ENCODE assay signal across 8 cellular contexts in the genomic region with DNA sequence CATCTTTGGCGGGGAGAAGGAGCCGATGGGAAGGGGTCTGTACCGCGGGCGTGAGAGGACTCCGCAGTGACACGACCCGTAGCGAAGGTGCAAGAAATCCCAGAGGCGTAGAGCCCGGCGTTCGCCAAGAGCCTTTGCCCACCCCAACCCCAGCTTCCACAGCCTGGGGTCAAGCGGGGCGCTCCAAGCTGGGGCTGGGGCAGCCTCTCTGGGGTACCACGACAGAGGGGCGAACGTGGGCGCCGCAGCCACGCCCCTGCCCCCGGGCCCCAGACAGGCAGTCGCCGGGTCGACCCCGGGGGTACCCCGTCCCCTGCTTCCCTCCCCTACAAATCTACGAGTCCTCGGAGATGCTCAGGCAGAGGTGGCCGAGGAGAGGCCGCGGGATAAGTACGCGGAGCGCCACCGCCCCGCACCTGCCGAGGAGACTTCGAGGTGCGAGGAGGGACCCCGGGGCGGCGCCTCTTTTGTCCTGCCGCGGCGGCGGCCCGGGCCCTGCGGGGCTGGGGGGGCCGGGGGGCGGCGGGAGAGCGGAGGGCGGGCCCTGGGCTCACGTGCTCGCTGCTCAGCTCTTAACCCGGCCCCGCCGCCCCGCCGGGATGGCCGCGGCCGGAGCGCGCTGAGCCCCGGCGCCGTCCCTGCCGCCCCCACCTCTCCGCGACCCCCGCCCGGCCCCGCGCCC. TPM values are rescaled to one million over a fixed set of nuclear protein-coding genes. Genes with fewer than 3 reads are reported as not detected.
DNase-seq lines count a peak whose midpoint lies in the region; ATAC-seq and TF ChIP-seq lines count a peak whose summit lies in the region.

A gene with protein sequence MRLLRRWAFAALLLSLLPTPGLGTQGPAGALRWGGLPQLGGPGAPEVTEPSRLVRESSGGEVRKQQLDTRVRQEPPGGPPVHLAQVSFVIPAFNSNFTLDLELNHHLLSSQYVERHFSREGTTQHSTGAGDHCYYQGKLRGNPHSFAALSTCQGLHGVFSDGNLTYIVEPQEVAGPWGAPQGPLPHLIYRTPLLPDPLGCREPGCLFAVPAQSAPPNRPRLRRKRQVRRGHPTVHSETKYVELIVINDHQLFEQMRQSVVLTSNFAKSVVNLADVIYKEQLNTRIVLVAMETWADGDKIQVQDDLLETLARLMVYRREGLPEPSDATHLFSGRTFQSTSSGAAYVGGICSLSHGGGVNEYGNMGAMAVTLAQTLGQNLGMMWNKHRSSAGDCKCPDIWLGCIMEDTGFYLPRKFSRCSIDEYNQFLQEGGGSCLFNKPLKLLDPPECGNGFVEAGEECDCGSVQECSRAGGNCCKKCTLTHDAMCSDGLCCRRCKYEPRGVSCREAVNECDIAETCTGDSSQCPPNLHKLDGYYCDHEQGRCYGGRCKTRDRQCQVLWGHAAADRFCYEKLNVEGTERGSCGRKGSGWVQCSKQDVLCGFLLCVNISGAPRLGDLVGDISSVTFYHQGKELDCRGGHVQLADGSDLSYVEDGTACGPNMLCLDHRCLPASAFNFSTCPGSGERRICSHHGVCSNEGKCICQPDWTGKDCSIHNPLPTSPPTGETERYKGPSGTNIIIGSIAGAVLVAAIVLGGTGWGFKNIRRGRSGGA (plus strand): TSS at position 575 of the 682 bp plus-strand sequence. CDS start 212 bp downstream, outside the sequence.

- H3K27ac ChIP-seq in hepatocyte: no peak within 1 kb of the TSS

- no peaks in the 10 kb centered on the region for H3K9me3 ChIP-seq in hepatocyte (ENCODE audit: low read depth)

- peak within 1 kb of the TSS; percentile 58 for H3K4me3 ChIP-seq in hepatocyte

- H3K27ac Mint-ChIP-seq in stimulated activated naive CD8-positive, alpha-beta T cell treated with anti-CD3 and anti-CD28 coated beads, Interleukin-15, amount 100 ng/mL, for 72 hours: peak within 1 kb of the TSS in 1 of 2 donors; percentile 74

- H3K4me1 ChIP-seq in hepatocyte (ENCODE audit: insufficient read depth): peaks cover 4% of the 10 kb centered on the region

- no peaks in the 10 kb centered on the region for H3K36me3 ChIP-seq in hepatocyte (replicated peaks; ENCODE audit: insufficient read depth, low read depth)

- 13% methylated on average over 29 of the region's 76 CpGs for WGBS in hepatocyte (ENCODE audit: low lambda C conversion rate, missing lambda C conversion rate)

- H3K9me2 ChIP-seq in hepatocyte (replicated peaks; ENCODE audit: insufficient read depth): no peaks in the 10 kb centered on the region

- ATAC-seq in activated T-cell treated with anti-CD3 and anti-CD28 coated beads, Interleukin-2, amount 50 U/mL, for 4 hours: peak; percentile 64 to 73
- peak; percentile 49 for ATAC-seq in stimulated activated naive CD8-positive, alpha-beta T cell treated with anti-CD3 and anti-CD28 coated beads, Interleukin-15, amount 100 ng/mL, for 72 hours
- ATAC-seq in GM21447 (IDR thresholded peaks at IDR 0.05; ENCODE audit: unreplicated experiment) (no peak), HG02840 (IDR thresholded peaks at IDR 0.05; ENCODE audit: low FRiP score, unreplicated experiment) (no peak), GM18520 (IDR thresholded peaks at IDR 0.05; ENCODE audit: unreplicated experiment) (no peak)

- no peaks in the 10 kb centered on the region for H3K9me3 Mint-ChIP-seq in activated T-cell treated with anti-CD3 and anti-CD28 coated beads, Interleukin-2, amount 50 U/mL, for 4 hours
- H3K9me3 Mint-ChIP-seq in stimulated activated naive CD8-positive, alpha-beta T cell treated with anti-CD3 and anti-CD28 coated beads, Interleukin-15, amount 100 ng/mL, for 72 hours: no peaks in the 10 kb centered on the region

- TF ChIP-seq CTCF in hepatocyte (IDR thresholded peaks at IDR 0.05; ENCODE audit: poor library complexity): no peak

- no peaks in the 10 kb centered on the region for H3K36me3 Mint-ChIP-seq in activated T-cell treated with anti-CD3 and anti-CD28 coated beads, Interleukin-2, amount 50 U/mL, for 4 hours (ENCODE audit: insufficient read depth)

- H3K4me3 Mint-ChIP-seq in activated T-cell treated with anti-CD3 and anti-CD28 coated beads, Interleukin-2, amount 50 U/mL, for 4 hours: peak within 1 kb of the TSS; percentile 55
- peak within 1 kb of the TSS; percentile 15 to 59 for H3K4me3 Mint-ChIP-seq in stimulated activated naive CD8-positive, alpha-beta T cell treated with anti-CD3 and anti-CD28 coated beads, Interleukin-15, amount 100 ng/mL, for 72 hours

- no peaks in the 10 kb centered on the region for H3K79me2 ChIP-seq in hepatocyte

- peaks cover 43% of the 10 kb centered on the region for H3K27me3 Mint-ChIP-seq in activated T-cell treated with anti-CD3 and anti-CD28 coated beads, Interleukin-2, amount 50 U/mL, for 4 hours (ENCODE audit: low read depth)
- H3K27me3 Mint-ChIP-seq in stimulated activated naive CD8-positive, alpha-beta T cell treated with anti-CD3 and anti-CD28 coated beads, Interleukin-15, amount 100 ng/mL, for 72 hours: peaks cover 49% of the 10 kb centered on the region

- DNase-seq in NCI-H748 (lab: John Stamatoyannopoulos, UW; ENCODE audit: unreplicated experiment): peak; percentile 28
- no peak for DNase-seq in NCI-H748 treated with DMSO at 0.1 percent for 48 hours (lab: John Stamatoyannopoulos, UW)
- DNase-seq in activated T-cell treated with anti-CD3 and anti-CD28 coated beads, Interleukin-2, amount 50 U/mL, for 4 hours: no peak
- DNase-seq in hepatocyte (ENCODE audit: low spot score): no peak
- peak in 1 of 2 donors; percentile 13 for DNase-seq in stimulated activated naive CD8-positive, alpha-beta T cell treated with anti-CD3 and anti-CD28 coated beads, Interleukin-15, amount 100 ng/mL, for 72 hours

- H3K4me1 Mint-ChIP-seq in activated T-cell treated with anti-CD3 and anti-CD28 coated beads, Interleukin-2, amount 50 U/mL, for 4 hours (ENCODE audit: low read depth): peaks cover 1% of the 10 kb centered on the region
- no peaks in the 10 kb centered on the region for H3K4me1 Mint-ChIP-seq in stimulated activated naive CD8-positive, alpha-beta T cell treated with anti-CD3 and anti-CD28 coated beads, Interleukin-15, amount 100 ng/mL, for 72 hours

- H3K4me2 ChIP-seq in hepatocyte: peak within 1 kb of the TSS; percentile 98

- peak within 1 kb of the TSS; percentile 63 for H2AFZ ChIP-seq in hepatocyte

- H4K20me1 ChIP-seq in hepatocyte (ENCODE audit: insufficient read depth, poor library complexity, severe bottlenecking): no peaks in the 10 kb centered on the region

- H3K27me3 ChIP-seq in hepatocyte: peaks cover 33% of the 10 kb centered on the region

RNA-seq across cellular contexts. Expression of the gene that starts here (rescaled TPM):
- total RNA-seq in activated T-cell treated with anti-CD3 and anti-CD28 coated beads, Interleukin-2, amount 50 U/mL, for 4 hours: under 1 TPM; 0.38 to 0.50 (median 0.41) TPM
- 0.28 and 0.90 TPM in 2 replicates for total RNA-seq in hepatocyte
- polyA plus RNA-seq in hepatocyte: 0.50 and 1.4 TPM in 2 replicates

Comparison
In these comparisons a context has a peak if more than half of its experiments do, and no peak if none do; other contexts are left out.
1. Peak in ATAC-seq in activated T-cell treated with anti-CD3 and anti-CD28 coated beads, Interleukin-2, amount 50 U/mL, for 4 hours; RNA of the gene not detected or under 1 TPM.